ENCODE assay signal across 23 cellular contexts in the genomic region with DNA sequence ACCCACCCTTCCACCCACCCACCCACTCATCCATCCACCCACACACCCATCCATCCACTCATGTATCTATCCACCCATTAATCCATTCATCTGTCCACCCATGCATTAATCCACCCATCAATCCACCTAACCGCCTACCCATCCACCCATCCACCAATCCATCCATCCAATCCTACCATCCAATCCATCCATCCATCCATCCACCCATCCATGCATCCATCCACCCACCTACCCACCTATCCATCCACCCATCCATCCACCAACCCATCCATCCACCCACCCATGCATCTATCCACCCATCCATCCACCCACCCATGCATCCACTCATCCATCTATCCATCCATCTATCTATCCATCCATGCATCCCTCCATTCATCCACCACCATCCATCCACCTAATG.
"Had no signal": no experiment of that assay in that cellular context is flagged by ENCODE, and none has a peak within 500 bp of the region (broad histone marks: within the 10 kb centered on the region; RNA-seq: fewer than 3 reads in every experiment).

No MANE protein-coding gene starts in this region.

- H3K36me3 Mint-ChIP-seq: activated naive CD4-positive, alpha-beta T cell treated with anti-CD3 and anti-CD28 coated beads, Interleukin-2, amount 50 U/mL, for 24 hours; WTC11 had no signal

- DNase-seq: activated CD4-positive, alpha-beta T cell treated with anti-CD3 and anti-CD28 coated beads for 1 hour; activated CD4-positive, alpha-beta T cell treated with anti-CD3 and anti-CD28 coated beads for 4 hours; activated CD8-positive, alpha-beta memory T cell treated with anti-CD3 and anti-CD28 coated beads for 24 hours; activated CD8-positive, alpha-beta T cell treated with anti-CD3 and anti-CD28 coated beads for 36 hours; activated effector memory CD4-positive, alpha-beta T cell treated with anti-CD3 and anti-CD28 coated beads, Interleukin-2, amount 50 U/mL, for 16 hours; activated naive CD4-positive, alpha-beta T cell treated with anti-CD3 and anti-CD28 coated beads for 36 hours; activated naive CD8-positive, alpha-beta T cell treated with anti-CD3 and anti-CD28 coated beads for 36 hours; activated naive CD8-positive, alpha-beta T cell treated with anti-CD3 and anti-CD28 coated beads, Interleukin-2, amount 50 U/mL, for 24 hours; activated T-cell treated with anti-CD3 and anti-CD28 coated beads, Interleukin-2, amount 50 U/mL, for 4 hours; adrenal gland; body of pancreas; caudate nucleus; cerebellar nuclear complex; colonic mucosa; effector CD8-positive, alpha-beta T cell; esophagus squamous epithelium; foreskin melanocyte; T-helper 2 cell had no signal

- H3K27me3 ChIP-seq: adrenal gland, body of pancreas, colonic mucosa, esophagus squamous epithelium, gastroesophageal sphincter had no signal

- H3K27ac Mint-ChIP-seq: activated CD8-positive, alpha-beta T cell treated with anti-CD3 and anti-CD28 coated beads for 36 hours; activated naive CD8-positive, alpha-beta T cell treated with anti-CD3 and anti-CD28 coated beads for 36 hours; activated naive CD8-positive, alpha-beta T cell treated with anti-CD3 and anti-CD28 coated beads, Interleukin-2, amount 50 U/mL, for 24 hours; WTC11 had no signal

- H3K36me3 ChIP-seq: adrenal gland, colonic mucosa, esophagus squamous epithelium, gastroesophageal sphincter had no signal

- H3K9me3 ChIP-seq: adrenal gland, body of pancreas, colonic mucosa, esophagus squamous epithelium, gastroesophageal sphincter had no signal

- H3K4me3 ChIP-seq: adrenal gland, body of pancreas, colonic mucosa, esophagus squamous epithelium, gastroesophageal sphincter had no signal

- H3K9me3 Mint-ChIP-seq: activated CD8-positive, alpha-beta T cell treated with anti-CD3 and anti-CD28 coated beads for 36 hours; activated naive CD4-positive, alpha-beta T cell treated with anti-CD3 and anti-CD28 coated beads for 36 hours; activated naive CD4-positive, alpha-beta T cell treated with anti-CD3 and anti-CD28 coated beads, Interleukin-2, amount 50 U/mL, for 24 hours; activated naive CD8-positive, alpha-beta T cell treated with anti-CD3 and anti-CD28 coated beads for 36 hours; activated naive CD8-positive, alpha-beta T cell treated with anti-CD3 and anti-CD28 coated beads, Interleukin-2, amount 50 U/mL, for 24 hours; activated T-cell treated with anti-CD3 and anti-CD28 coated beads, Interleukin-2, amount 50 U/mL, for 4 hours; activated T-helper 17 cell treated with anti-CD3 and anti-CD28 coated beads, Interleukin-2, amount 50 U/mL, for 72 hours; WTC11 had no signal

- H3K4me3 Mint-ChIP-seq: activated CD8-positive, alpha-beta T cell treated with anti-CD3 and anti-CD28 coated beads for 36 hours; activated naive CD4-positive, alpha-beta T cell treated with anti-CD3 and anti-CD28 coated beads for 36 hours; activated naive CD4-positive, alpha-beta T cell treated with anti-CD3 and anti-CD28 coated beads, Interleukin-2, amount 50 U/mL, for 24 hours; activated naive CD8-positive, alpha-beta T cell treated with anti-CD3 and anti-CD28 coated beads for 36 hours; activated naive CD8-positive, alpha-beta T cell treated with anti-CD3 and anti-CD28 coated beads, Interleukin-2, amount 50 U/mL, for 24 hours; activated T-cell treated with anti-CD3 and anti-CD28 coated beads, Interleukin-2, amount 50 U/mL, for 4 hours; WTC11 had no signal

- H3K27me3 Mint-ChIP-seq: activated CD8-positive, alpha-beta T cell treated with anti-CD3 and anti-CD28 coated beads for 36 hours; activated naive CD4-positive, alpha-beta T cell treated with anti-CD3 and anti-CD28 coated beads, Interleukin-2, amount 50 U/mL, for 24 hours; activated naive CD8-positive, alpha-beta T cell treated with anti-CD3 and anti-CD28 coated beads for 36 hours; activated naive CD8-positive, alpha-beta T cell treated with anti-CD3 and anti-CD28 coated beads, Interleukin-2, amount 50 U/mL, for 24 hours; activated T-helper 17 cell treated with anti-CD3 and anti-CD28 coated beads, Interleukin-2, amount 50 U/mL, for 72 hours had no signal

- ATAC-seq: activated CD8-positive, alpha-beta T cell treated with anti-CD3 and anti-CD28 coated beads for 36 hours; activated naive CD8-positive, alpha-beta T cell treated with anti-CD3 and anti-CD28 coated beads, Interleukin-2, amount 50 U/mL, for 24 hours; activated T-cell treated with anti-CD3 and anti-CD28 coated beads, Interleukin-2, amount 50 U/mL, for 4 hours; body of pancreas; gastroesophageal sphincter; WTC11 had no signal

- H3K27ac ChIP-seq: adrenal gland, body of pancreas, VCaP had no signal
